16 cellular contexts compared by ENCODE assay signal in the genomic region with DNA sequence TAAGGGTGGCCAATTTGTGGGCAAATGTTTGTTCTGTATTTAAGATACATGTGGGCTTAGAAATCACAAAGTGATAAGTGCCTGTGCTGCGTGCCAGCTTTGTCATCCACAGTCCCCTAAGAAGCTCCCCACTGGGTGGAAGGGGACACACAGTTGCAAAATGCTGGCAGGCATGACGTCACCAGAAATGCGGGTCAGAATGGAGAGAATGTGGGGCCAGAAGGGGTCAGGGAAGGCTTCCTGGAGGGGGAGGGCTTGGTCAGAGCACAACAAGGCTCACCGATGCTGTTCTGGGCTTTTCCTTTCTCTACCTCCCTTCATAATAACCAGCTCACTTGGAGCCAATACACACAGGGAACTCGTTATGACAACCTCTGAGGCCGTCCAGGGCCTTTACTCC.
DNase-seq lines count a peak whose midpoint lies in the region; FAIRE-seq and TF ChIP-seq lines count a peak whose summit lies in the region.
"Had no signal": no experiment of that assay in that cellular context is flagged by ENCODE, and none has a peak within 500 bp of the region (broad histone marks: within the 10 kb centered on the region; RNA-seq: fewer than 3 reads in every experiment).

No MANE protein-coding gene starts in this region.

- H3T11ph ChIP-seq in H9 (ENCODE audit: low read length): no peak overlapping the region

- H2BK15ac ChIP-seq in H9 (ENCODE audit: low read depth, low read length): no peak overlapping the region
- no peak overlapping the region for H2BK15ac ChIP-seq in H1 (ENCODE audit: low read length)
- no peak overlapping the region for H2BK15ac ChIP-seq in neuronal stem cell (ENCODE audit: low read length)

- H3K79me1 ChIP-seq in H9 (ENCODE audit: insufficient read depth, low read depth, low read length, poor library complexity, severe bottlenecking) (no peaks in the 10 kb centered on the region), H1 (ENCODE audit: low read depth, low read length) (no peaks in the 10 kb centered on the region), neuronal stem cell (ENCODE audit: low read depth, low read length) (no peaks in the 10 kb centered on the region)

- H3K4me1 ChIP-seq in H9 (ENCODE audit: insufficient read depth, low read length): no peaks in the 10 kb centered on the region
- no peaks in the 10 kb centered on the region for H3K4me1 ChIP-seq in H1 (replicated peaks in 1 of 4; ENCODE audit: control insufficient read depth in 3 of 4, insufficient read depth in 4 of 4, low read length in 3 of 4)
- H3K4me1 ChIP-seq in neuronal stem cell (ENCODE audit: control insufficient read depth in 2 of 2, insufficient read depth in 1 of 2, low read depth in 1 of 2, low read length in 2 of 2): peaks cover 0 to 11% of the 10 kb centered on the region in 2 donors

- H3K23ac ChIP-seq in H9 (ENCODE audit: insufficient read length, low read depth, low read length) (no peak overlapping the region), H1 (ENCODE audit: insufficient read length) (no peak overlapping the region), neuronal stem cell (ENCODE audit: low read depth, low read length, poor library complexity) (no peak overlapping the region)

- H3K4me2 ChIP-seq in H9 (ENCODE audit: insufficient read depth, insufficient read length, low read length) (no peak overlapping the region), H1 (ENCODE audit: insufficient read depth in 1 of 2, low read depth in 2 of 2, low read length in 2 of 2) (no peak overlapping the region), neuronal stem cell (ENCODE audit: insufficient read depth, low read length, poor library complexity, severe bottlenecking) (no peak overlapping the region)

- H3K9ac ChIP-seq in H9 (ENCODE audit: extremely low read depth, insufficient read length, low read length): no peak overlapping the region
- H3K9ac ChIP-seq in H1 (replicated peaks in 1 of 4; ENCODE audit: extremely low read depth in 1 of 4, low read depth in 3 of 4, low read length in 3 of 4): no peak overlapping the region
- H3K9ac ChIP-seq in neuronal stem cell (ENCODE audit: low read depth, low read length, poor library complexity): no peak overlapping the region

- POLR2A ChIA-PET in H1 (lab: Charles Lee; ENCODE audit: partially characterized antibody): no interaction called here

- no peak for TF ChIP-seq EP300 in H1 (IDR thresholded peaks at IDR 0.05; ENCODE audit: borderline replicate concordance in 1 of 2, low read depth in 2 of 2, low read length in 2 of 2)

- no peaks in the 10 kb centered on the region for H3K36me3 Mint-ChIP-seq in Calu3 (ENCODE audit: insufficient read depth, unreplicated experiment)
- H3K36me3 Mint-ChIP-seq in H9 (ENCODE audit: insufficient read depth in 1 of 3, low read depth in 3 of 3): no peaks in the 10 kb centered on the region
- H3K36me3 Mint-ChIP-seq: CD4-positive, alpha-beta memory T cell had no signal

- TF ChIP-seq RAD21 in H1 (IDR thresholded peaks at IDR 0.05 in 1 of 2, conservative IDR thresholded peaks at IDR 0.05 in 1 of 2; ENCODE audit: low read depth in 2 of 2, low read length in 2 of 2): no peak

- H3K23me2 ChIP-seq in H9 (ENCODE audit: insufficient read length, low read depth, low read length, poor library complexity, severe bottlenecking) (no peaks in the 10 kb centered on the region), H1 (ENCODE audit: low read depth, low read length) (no peaks in the 10 kb centered on the region)

- no peak for TF ChIP-seq POLR2A in H1 (IDR thresholded peaks at IDR 0.05; ENCODE audit: control extremely low read depth in 1 of 2, low read depth in 2 of 2, low read length in 2 of 2)

- no peak overlapping the region for H2AFZ ChIP-seq in H9 (ENCODE audit: low read length)
- no peak overlapping the region for H2AFZ ChIP-seq in H1 (ENCODE audit: low read length)
- peak overlapping the region; percentile 15 for H2AFZ ChIP-seq in neuronal stem cell (ENCODE audit: low read length)

- no peaks in the 10 kb centered on the region for H3K27me3 ChIP-seq in H9 (ENCODE audit: insufficient read depth, low read length)
- no peaks in the 10 kb centered on the region for H3K27me3 ChIP-seq in H1 (replicated peaks in 1 of 4; ENCODE audit: control insufficient read depth in 3 of 4, extremely low read depth in 1 of 4, insufficient read depth in 3 of 4, low read length in 3 of 4)
- peaks cover 0 to 21% (median 0%) of the 10 kb centered on the region in 3 experiments for H3K27me3 ChIP-seq in neuronal stem cell (ENCODE audit: control insufficient read depth in 3 of 3, insufficient read depth in 3 of 3, low read depth in 1 of 3, low read length in 3 of 3)
- H3K27me3 ChIP-seq: BE2C had no signal

- H4K5ac ChIP-seq in H9 (ENCODE audit: insufficient read length, low read depth, low read length): no peak overlapping the region
- H4K5ac ChIP-seq in H1 (ENCODE audit: insufficient read length, low read depth, low read length): no peak overlapping the region

- H2AK5ac ChIP-seq in H9 (ENCODE audit: insufficient read length, low read length) (no peak overlapping the region), H1 (ENCODE audit: low read depth, low read length) (no peak overlapping the region), neuronal stem cell (ENCODE audit: low read depth, low read length) (no peak overlapping the region)

- H3K27ac ChIP-seq in H9 (ENCODE audit: insufficient read length, low read depth, low read length) (no peak overlapping the region), H1 (ENCODE audit: low read depth, low read length) (no peak overlapping the region), neuronal stem cell (replicated peaks; ENCODE audit: low read length) (no peak overlapping the region)

- no peak overlapping the region for H4K8ac ChIP-seq in H9 (replicated peaks; ENCODE audit: insufficient read length, low read depth, low read length)
- peak overlapping the region; percentile 9; the same call in 1 of the 2 replicates for H4K8ac ChIP-seq in H1 (ENCODE audit: extremely low read depth, insufficient read depth, low read length)
- no peak overlapping the region for H4K8ac ChIP-seq in neuronal stem cell (ENCODE audit: low read depth, low read length)

- no peak overlapping the region for H4K91ac ChIP-seq in H9 (ENCODE audit: insufficient read length, low read depth, low read length)
- H4K91ac ChIP-seq in H1 (replicated peaks; ENCODE audit: insufficient read length, low read length): no peak overlapping the region
- no peak overlapping the region for H4K91ac ChIP-seq in neuronal stem cell (ENCODE audit: low read depth, low read length, poor library complexity)

- no CpG with 5 or more reads among the region's 6 CpGs for WGBS in H9 (ENCODE audit: extremely low coverage, insufficient read length, low lambda C conversion rate)
- 76% methylated on average over 6 of the region's 6 CpGs; no CpG with 5 or more reads in 1 of the 2 experiments for WGBS in H1 (ENCODE audit: extremely low coverage in 1 of 2, insufficient coverage in 1 of 2, insufficient read length in 1 of 2, insufficient replicate concordance in 2 of 2, low coverage in 1 of 2, low lambda C conversion rate in 2 of 2, missing lambda C conversion rate in 1 of 2), 2 experiments
- no CpG with 5 or more reads among the region's 6 CpGs for WGBS in neuronal stem cell (ENCODE audit: extremely low coverage in 2 of 2, insufficient read length in 2 of 2, insufficient replicate concordance in 1 of 2), 2 donors

- H3K9me3 ChIP-seq in H9 (ENCODE audit: control insufficient read depth, low read depth, low read length) (no peaks in the 10 kb centered on the region), H1 (ENCODE audit: insufficient read depth in 2 of 2, low read depth in 1 of 2, low read length in 1 of 2) (no peaks in the 10 kb centered on the region), neuronal stem cell (replicated peaks in 1 of 2; ENCODE audit: control insufficient read depth in 2 of 2, insufficient read depth in 1 of 2, low read depth in 1 of 2, low read length in 2 of 2) (no peaks in the 10 kb centered on the region)
- H3K9me3 ChIP-seq: BE2C had no signal

- H3K4me1 Mint-ChIP-seq in Calu3 (ENCODE audit: low read depth, unreplicated experiment): peaks cover 9% of the 10 kb centered on the region
- peaks cover 4 to 12% of the 10 kb centered on the region in 2 experiments; a peak in 3 of 4 replicates for H3K4me1 Mint-ChIP-seq in H9

- TF ChIP-seq CTCF in Calu3 (IDR thresholded peaks at IDR 0.05; ENCODE audit: unreplicated experiment): no peak
- TF ChIP-seq CTCF in H9 (conservative IDR thresholded peaks at IDR 0.05): no peak
- no peak for TF ChIP-seq CTCF in H1 (IDR thresholded peaks at IDR 0.05; ENCODE audit: control extremely low read depth in 1 of 3, insufficient read depth in 1 of 3, low read depth in 1 of 3, low read length in 3 of 3)

- H3K18ac ChIP-seq in H9 (ENCODE audit: insufficient read length, low read depth, low read length) (no peak overlapping the region), H1 (ENCODE audit: extremely low read depth, low read length) (no peak overlapping the region), neuronal stem cell (ENCODE audit: low read length) (no peak overlapping the region)

- H3K4ac ChIP-seq in H9 (ENCODE audit: low read depth, low read length) (no peak overlapping the region), H1 (replicated peaks; ENCODE audit: insufficient read length, low read depth, low read length) (no peak overlapping the region), neuronal stem cell (ENCODE audit: low read length) (no peak overlapping the region)

- BruUV-seq in Calu3 (replicated peaks; lab: Mats Ljungman, UMichigan): no TSS peak

- no peak overlapping the region for H3K4me3 ChIP-seq in H1 (ENCODE audit: extremely low read depth in 1 of 4, insufficient read depth in 2 of 4, low read depth in 3 of 4, low read length in 4 of 4)
- no peak overlapping the region for H3K4me3 ChIP-seq in neuronal stem cell (ENCODE audit: low read length in 2 of 2)

- H4K20me1 ChIP-seq in H9 (ENCODE audit: control insufficient read depth, insufficient read depth, insufficient read length) (no peaks in the 10 kb centered on the region), H1 (replicated peaks in 1 of 2; ENCODE audit: control insufficient read depth in 1 of 2, insufficient read depth in 2 of 2, low read length in 2 of 2) (no peaks in the 10 kb centered on the region)

- H3K27ac Mint-ChIP-seq in Calu3 (ENCODE audit: unreplicated experiment): no peak overlapping the region
- peak overlapping the region in 2 of 3 experiments; percentile 32 to 69; a peak in 2 of 7 replicates for H3K27ac Mint-ChIP-seq in H9
- H3K27ac Mint-ChIP-seq: CD4-positive, alpha-beta memory T cell had no signal

- H3K36me3 ChIP-seq in H1 (ENCODE audit: control insufficient read depth in 2 of 4, insufficient read depth in 4 of 4, low read length in 3 of 4): no peaks in the 10 kb centered on the region
- H3K36me3 ChIP-seq in neuronal stem cell (replicated peaks in 1 of 2; ENCODE audit: control insufficient read depth in 2 of 2, insufficient read depth in 2 of 2, low read length in 2 of 2): no peaks in the 10 kb centered on the region
- H3K36me3 ChIP-seq: BE2C had no signal

- H3K79me2 ChIP-seq in H9 (ENCODE audit: insufficient read depth, low read length) (no peaks in the 10 kb centered on the region), H1 (ENCODE audit: control insufficient read depth in 1 of 2, insufficient read depth in 2 of 2, low read length in 2 of 2) (no peaks in the 10 kb centered on the region)

- H2BK5ac ChIP-seq in H9 (ENCODE audit: insufficient read length, low read length) (no peak overlapping the region), H1 (ENCODE audit: low read depth, low read length) (no peak overlapping the region), neuronal stem cell (ENCODE audit: low read length) (no peak overlapping the region)

- intact Hi-C loops in Calu3 (cut with micrococcal nuclease; ENCODE audit: unreplicated experiment): no loop called here

- no peak for FAIRE-seq in H1 (lab: Jason Lieb, UNC)
- FAIRE-seq: A204.1, D721Med, GM19239, H54 had no signal

- H2BK20ac ChIP-seq in H9 (ENCODE audit: low read depth, low read length, poor library complexity, severe bottlenecking) (no peak overlapping the region), H1 (ENCODE audit: low read length) (no peak overlapping the region)

- H3K27me3 Mint-ChIP-seq in Calu3 (ENCODE audit: unreplicated experiment) (peaks cover 11% of the 10 kb centered on the region), H9 (ENCODE audit: low read depth) (no peaks in the 10 kb centered on the region)

- H2BK12ac ChIP-seq in H9 (ENCODE audit: insufficient read length, low read depth, low read length) (no peak overlapping the region), H1 (ENCODE audit: low read depth, low read length) (no peak overlapping the region), neuronal stem cell (ENCODE audit: low read length) (no peak overlapping the region)

- no peaks in the 10 kb centered on the region for H3K9me3 Mint-ChIP-seq in Calu3 (ENCODE audit: low read depth, unreplicated experiment)
- H3K9me3 Mint-ChIP-seq in H9: no peaks in the 10 kb centered on the region

- H3K56ac ChIP-seq in H9 (ENCODE audit: insufficient read length, low read depth, low read length): no peak overlapping the region
- no peak overlapping the region for H3K56ac ChIP-seq in H1 (replicated peaks; ENCODE audit: insufficient read length, low read depth, low read length)

- peak; percentile 20 for DNase-seq in Calu3
- no peak for DNase-seq in H9
- no peak for DNase-seq in H1 (ENCODE audit: low read depth in 1 of 2, low spot score in 2 of 2)
- no peak for DNase-seq in neuronal stem cell (ENCODE audit: low spot score)
- DNase-seq in GDM1 (lab: John Stamatoyannopoulos, UW): no peak
- DNase-seq in activated CD8-positive, alpha-beta memory T cell treated with anti-CD3 and anti-CD28 coated beads, Interleukin-2, amount 50 U/mL, for 4 hours: no peak
- DNase-seq in cerebellar cortex (ENCODE audit: low spot score): no peak
- DNase-seq: BE2C; CD4-positive, alpha-beta memory T cell; DMS153; DMS79 treated with DMSO at 0.1 percent for 48 hours; GF-D8 had no signal

- CTCF ChIA-PET in Calu3 (lab: Charles Lee): no interaction called here
- CTCF ChIA-PET in H1 (lab: Charles Lee; ENCODE audit: partially characterized antibody): interaction anchor here (1.4 kb wide), 1 partner anchor 10 kb away, joined by 3 read pairs; no protein-coding TSS in a partner anchor

- no peak overlapping the region for H3K4me3 Mint-ChIP-seq in Calu3 (ENCODE audit: low read depth, unreplicated experiment)
- no peak overlapping the region for H3K4me3 Mint-ChIP-seq in H9
- H3K4me3 Mint-ChIP-seq: CD4-positive, alpha-beta memory T cell had no signal

- H3K14ac ChIP-seq in H9 (ENCODE audit: insufficient read depth, low read length) (peak overlapping the region; percentile 8; the same call in 1 of the 2 replicates), H1 (ENCODE audit: insufficient read length) (no peak overlapping the region), neuronal stem cell (ENCODE audit: low read length) (no peak overlapping the region)

- H2BK120ac ChIP-seq in H9 (ENCODE audit: low read depth, low read length, poor library complexity, severe bottlenecking) (no peak overlapping the region), H1 (replicated peaks; ENCODE audit: low read depth, low read length) (no peak overlapping the region), neuronal stem cell (ENCODE audit: low read depth, low read length) (no peak overlapping the region)
